ENCODE assay signal across 14 cellular contexts in genomic region chr4:152235718-152236117, GRCh38.
DNase-seq lines count a peak whose midpoint lies in the region; ATAC-seq and TF ChIP-seq lines count a peak whose summit lies in the region.
"Had no signal": no experiment of that assay in that cellular context is flagged by ENCODE, and none has a peak within 500 bp of the region (broad histone marks: within the 10 kb centered on the region; RNA-seq: fewer than 3 reads in every experiment).

No MANE protein-coding gene starts in this region.

- no peaks in the 10 kb centered on the region for H3F3A ChIP-seq in GM23338 (replicated peaks; ENCODE audit: low read depth)

- H3K36me3 ChIP-seq in GM23338 (ENCODE audit: insufficient read depth), result no peaks in the 10 kb centered on the region
- H3K36me3 ChIP-seq in brain microvascular endothelial cell (replicated peaks), result no peaks in the 10 kb centered on the region
- H3K36me3 ChIP-seq in esophagus muscularis mucosa, result no peaks in the 10 kb centered on the region
- H3K36me3 ChIP-seq in ovary, result no peaks in the 10 kb centered on the region
- no peaks in the 10 kb centered on the region for H3K36me3 ChIP-seq in uterus
- H3K36me3 ChIP-seq in sigmoid colon, result no peaks in the 10 kb centered on the region

- H3K4me2 ChIP-seq in GM23338, result no peak overlapping the region

- no peak for ATAC-seq in GM23338
- ATAC-seq: GM12878 had no signal

- H3K4me3 Mint-ChIP-seq in GM23338 (no peak overlapping the region), type B pancreatic cell (no peak overlapping the region)
- H3K4me3 Mint-ChIP-seq: B cell; CD4-positive, alpha-beta memory T cell had no signal

- WGBS in esophagus muscularis mucosa, result 87% methylated on average over 3 of the region's 3 CpGs
- WGBS in ovary, 3 donors, result 72 to 94% (median 93%) methylated on average over 3 of the region's 3 CpGs
- WGBS in sigmoid colon, 2 donors, result 91 to 94% methylated on average over 3 of the region's 3 CpGs

- H3K4me3 ChIP-seq in GM23338, result no peak overlapping the region
- H3K4me3 ChIP-seq in brain microvascular endothelial cell (ENCODE audit: low read depth, low read length), result no peak overlapping the region
- no peak overlapping the region for H3K4me3 ChIP-seq in esophagus muscularis mucosa
- no peak overlapping the region for H3K4me3 ChIP-seq in ovary
- no peak overlapping the region for H3K4me3 ChIP-seq in uterus
- H3K4me3 ChIP-seq in sigmoid colon, result no peak overlapping the region
- H3K4me3 ChIP-seq: GM12878 had no signal

- peaks cover 2% of the 10 kb centered on the region; the same call in 1 of the 3 replicates for H3K4me1 Mint-ChIP-seq in GM23338
- H3K4me1 Mint-ChIP-seq in type B pancreatic cell (ENCODE audit: unreplicated experiment), result no peaks in the 10 kb centered on the region
- H3K4me1 Mint-ChIP-seq: B cell had no signal

- TF ChIP-seq POLR2A in esophagus muscularis mucosa (IDR thresholded peaks at IDR 0.05; ENCODE audit: low read depth), result no peak
- TF ChIP-seq POLR2A in ovary (IDR thresholded peaks at IDR 0.05), result no peak
- TF ChIP-seq POLR2A in uterus (IDR thresholded peaks at IDR 0.05), result no peak
- no peak for TF ChIP-seq POLR2A in sigmoid colon (IDR thresholded peaks at IDR 0.05)

- no peak overlapping the region for H3K27ac ChIP-seq in GM23338 (ENCODE audit: low read depth)
- H3K27ac ChIP-seq in brain microvascular endothelial cell, result no peak overlapping the region
- H3K27ac ChIP-seq in esophagus muscularis mucosa (replicated peaks in 1 of 4), result no peak overlapping the region
- H3K27ac ChIP-seq in ovary, result no peak overlapping the region
- no peak overlapping the region for H3K27ac ChIP-seq in uterus
- no peak overlapping the region for H3K27ac ChIP-seq in sigmoid colon
- H3K27ac ChIP-seq: C4-2B had no signal

- 0 out of 4 replicates have a peak, but pooled peaks of 1 of the 2 experiments have one; percentile 25 for TF ChIP-seq CTCF in GM23338 (conservative IDR thresholded peaks at IDR 0.05; ENCODE audit: low read depth in 2 of 2)
- TF ChIP-seq CTCF in brain microvascular endothelial cell (IDR thresholded peaks at IDR 0.05; ENCODE audit: low read depth, low read length, missing control alignments), result peak; percentile 4
- no peak for TF ChIP-seq CTCF in esophagus muscularis mucosa (IDR thresholded peaks at IDR 0.05)
- peak; percentile 35 for TF ChIP-seq CTCF in type B pancreatic cell (conservative IDR thresholded peaks at IDR 0.05)
- TF ChIP-seq CTCF in ovary (IDR thresholded peaks at IDR 0.05), result no peak
- TF ChIP-seq CTCF in uterus (IDR thresholded peaks at IDR 0.05), result no peak
- TF ChIP-seq CTCF in sigmoid colon (IDR thresholded peaks at IDR 0.05), result no peak

- H3K36me3 Mint-ChIP-seq in GM23338 (ENCODE audit: low read depth), result no peaks in the 10 kb centered on the region; the same call in 2 of the 3 replicates
- H3K36me3 Mint-ChIP-seq in type B pancreatic cell, result no peaks in the 10 kb centered on the region
- H3K36me3 Mint-ChIP-seq: CD4-positive, alpha-beta memory T cell had no signal

- no peak for TF ChIP-seq EP300 in esophagus muscularis mucosa (IDR thresholded peaks at IDR 0.05)
- TF ChIP-seq EP300 in ovary (IDR thresholded peaks at IDR 0.05), result no peak
- TF ChIP-seq EP300 in sigmoid colon (IDR thresholded peaks at IDR 0.05), result no peak

- H4K20me1 ChIP-seq in GM23338 (replicated peaks; ENCODE audit: insufficient read depth), result no peaks in the 10 kb centered on the region

- H3K9me3 Mint-ChIP-seq in GM23338, result peaks cover 9% of the 10 kb centered on the region; the same call in 2 of the 3 replicates
- peaks cover 7% of the 10 kb centered on the region for H3K9me3 Mint-ChIP-seq in type B pancreatic cell
- H3K9me3 Mint-ChIP-seq: CD4-positive, alpha-beta memory T cell had no signal

- peaks cover 11% of the 10 kb centered on the region; the same call in 1 of the 2 replicates for H3K9me2 ChIP-seq in GM23338 (ENCODE audit: insufficient read depth)

- in situ Hi-C loops in brain microvascular endothelial cell (cut with HindIII; ENCODE audit: low pct_ligation_motif_present, low sequenced_read_pairs), result no loop called here

- no peaks in the 10 kb centered on the region for H3K9me3 ChIP-seq in esophagus muscularis mucosa
- H3K9me3 ChIP-seq in ovary, result no peaks in the 10 kb centered on the region
- H3K9me3 ChIP-seq in uterus, result no peaks in the 10 kb centered on the region
- H3K9me3 ChIP-seq in sigmoid colon, result no peaks in the 10 kb centered on the region

- H3K79me2 ChIP-seq in GM23338 (replicated peaks; ENCODE audit: insufficient read depth), result no peaks in the 10 kb centered on the region

- H3K27me3 ChIP-seq in GM23338 (ENCODE audit: insufficient read depth), result no peaks in the 10 kb centered on the region
- no peaks in the 10 kb centered on the region for H3K27me3 ChIP-seq in brain microvascular endothelial cell (replicated peaks)
- H3K27me3 ChIP-seq in esophagus muscularis mucosa, result no peaks in the 10 kb centered on the region
- H3K27me3 ChIP-seq in ovary, result no peaks in the 10 kb centered on the region
- H3K27me3 ChIP-seq in uterus, result no peaks in the 10 kb centered on the region
- no peaks in the 10 kb centered on the region for H3K27me3 ChIP-seq in sigmoid colon

- H2AFZ ChIP-seq in GM23338, result no peak overlapping the region

- intact Hi-C loops in esophagus muscularis mucosa (cut with DNase I) (no loop called here), ovary (cut with DNase I) (no loop called here), uterus (cut with DNase I; ENCODE audit: low total_unique reads) (no loop called here), sigmoid colon (cut with DNase I) (no loop called here)

- peaks cover 3% of the 10 kb centered on the region; the same call in 1 of the 2 replicates for H3K4me1 ChIP-seq in GM23338 (ENCODE audit: insufficient read depth)
- no peaks in the 10 kb centered on the region for H3K4me1 ChIP-seq in esophagus muscularis mucosa
- no peaks in the 10 kb centered on the region for H3K4me1 ChIP-seq in ovary (ENCODE audit: insufficient read depth)
- no peaks in the 10 kb centered on the region for H3K4me1 ChIP-seq in uterus
- H3K4me1 ChIP-seq in sigmoid colon, result no peaks in the 10 kb centered on the region

- H3K27me3 Mint-ChIP-seq in GM23338 (ENCODE audit: insufficient read depth, low read depth, poor library complexity) (no peaks in the 10 kb centered on the region), type B pancreatic cell (no peaks in the 10 kb centered on the region)
- H3K27me3 Mint-ChIP-seq: B cell had no signal

- H3K27ac Mint-ChIP-seq in GM23338 (no peak overlapping the region), type B pancreatic cell (no peak overlapping the region)
- H3K27ac Mint-ChIP-seq: B cell; CD4-positive, alpha-beta memory T cell had no signal

- DNase-seq in GM23338 (ENCODE audit: low spot score) (peak; percentile 27), brain microvascular endothelial cell (no peak), esophagus muscularis mucosa (ENCODE audit: extremely low spot score) (peak; percentile 10), type B pancreatic cell (ENCODE audit: extremely low spot score, unreplicated experiment) (no peak), ovary (no peak), uterus (no peak), sigmoid colon (no peak)
- DNase-seq: CD4-positive, alpha-beta memory T cell; DMS79; GOT3; HCEC 1CT had no signal

TF ChIP-seq in GM23338, 12 proteins besides CTCF, POLR2A, EP300 and RAD21 (continues in another document):
- TF ChIP-seq POLR2AphosphoS5 (IDR thresholded peaks at IDR 0.05; ENCODE audit: low read depth), result no peak
- TF ChIP-seq NANOG (IDR thresholded peaks at IDR 0.05; ENCODE audit: borderline replicate concordance), result no peak
- no peak for TF ChIP-seq STAT1 (IDR thresholded peaks at IDR 0.05; ENCODE audit: unreplicated experiment)
- TF ChIP-seq EZH2phosphoT487 (IDR thresholded peaks at IDR 0.05; ENCODE audit: unreplicated experiment), result no peak
- no peak for TF ChIP-seq ZNF114 (CRISPR knock-in tag; IDR thresholded peaks at IDR 0.05)

Comparison
In these comparisons a context has a peak if more than half of its experiments do, and no peak if none do; other contexts are left out.
1. DNase-seq: peak in GM23338 (single experiment) and esophagus muscularis mucosa (single experiment); none in brain microvascular endothelial cell (single experiment), type B pancreatic cell (single experiment), ovary (0 of 5), uterus (0 of 2) and sigmoid colon (single experiment).
2. CTCF ChIP-seq: peak in brain microvascular endothelial cell (single experiment) and type B pancreatic cell (single experiment); none in esophagus muscularis mucosa (0 of 3), ovary (0 of 3), uterus (0 of 4) and sigmoid colon (0 of 4).